Comparison of ENCODE assay signal across 8 cellular contexts in genomic region chrX:15336023-15336413, GRCh38. TPM values are rescaled to one million over a fixed set of nuclear protein-coding genes. Genes with fewer than 3 reads are reported as not detected.
DNase-seq lines count a peak whose midpoint lies in the region; ATAC-seq and TF ChIP-seq lines count a peak whose summit lies in the region.

No MANE protein-coding gene starts in this region.

- intact Hi-C loops in activated naive CD4-positive, alpha-beta T cell treated with anti-CD3 and anti-CD28 coated beads for 36 hours (cut with micrococcal nuclease), result loop anchor here (1.0 to 5.0 kb wide), 8 partner anchors 134 to 1611 kb away; partner anchors contain the start of genes AP1S2, CA5B, CTPS2 and REPS2
- intact Hi-C loops in gastrocnemius medialis (cut with DNase I; ENCODE audit: low total_unique reads), result loop anchor here (10.0 kb wide), 1 partner anchor 159 kb away; the partner anchor contains the start of gene PIR

- H3K4me3 ChIP-seq in right atrium auricular region (peak overlapping the region; percentile 24 to 71), gastrocnemius medialis (peak overlapping the region; percentile 37 to 78 (median 58))

- no peaks in the 10 kb centered on the region for H3K9me3 Mint-ChIP-seq in activated naive CD4-positive, alpha-beta T cell treated with anti-CD3 and anti-CD28 coated beads for 36 hours

- in situ Hi-C loops in gastrocnemius medialis (cut with MboI; ENCODE audit: low sequenced_read_pairs in 4 of 4), result loop anchor here in 1 of 4 donors (25.0 kb wide), 1 partner anchor 151 kb away; the partner anchor contains the start of gene PIR

- no peak for TF ChIP-seq POLR2A in gastrocnemius medialis (IDR thresholded peaks at IDR 0.05)

- H3K4me3 Mint-ChIP-seq in activated naive CD4-positive, alpha-beta T cell treated with anti-CD3 and anti-CD28 coated beads for 36 hours, result peak overlapping the region; percentile 89

- peak; percentile 28 for DNase-seq in NCI-H2171 treated with DMSO at 0.1 percent for 48 hours (lab: John Stamatoyannopoulos, UW)
- no peak for DNase-seq in NCI-H2171 (lab: John Stamatoyannopoulos, UW)
- DNase-seq in NCI-H748 treated with DMSO at 0.1 percent for 48 hours (lab: John Stamatoyannopoulos, UW), result peak; percentile 68
- peak; percentile 78 for DNase-seq in activated naive CD4-positive, alpha-beta T cell treated with anti-CD3 and anti-CD28 coated beads for 36 hours
- no peak for DNase-seq in right atrium auricular region (ENCODE audit: low spot score)
- no peak for DNase-seq in gastrocnemius medialis
- no peak for DNase-seq in ecto neural progenitor cell (ENCODE audit: low spot score)

- peak overlapping the region; percentile 85 for H3K27ac Mint-ChIP-seq in activated naive CD4-positive, alpha-beta T cell treated with anti-CD3 and anti-CD28 coated beads for 36 hours

- no peaks in the 10 kb centered on the region for H3K9me3 ChIP-seq in right atrium auricular region
- H3K9me3 ChIP-seq in gastrocnemius medialis, result no peaks in the 10 kb centered on the region

- H3K27me3 ChIP-seq in right atrium auricular region (no peaks in the 10 kb centered on the region), gastrocnemius medialis (no peaks in the 10 kb centered on the region)

- ATAC-seq in gastrocnemius medialis (peak in 1 of 2 donors; percentile 24), GM18511 (IDR thresholded peaks at IDR 0.05; ENCODE audit: unreplicated experiment) (no peak)

- H3K4me1 ChIP-seq in right atrium auricular region (peaks cover 0 to 5% of the 10 kb centered on the region in 2 donors), gastrocnemius medialis (peaks cover 0 to 13% of the 10 kb centered on the region in 2 donors)

- peaks cover 4% of the 10 kb centered on the region for H3K27me3 Mint-ChIP-seq in activated naive CD4-positive, alpha-beta T cell treated with anti-CD3 and anti-CD28 coated beads for 36 hours (ENCODE audit: low read depth)

- TF ChIP-seq CTCF in right atrium auricular region (IDR thresholded peaks at IDR 0.05), result no peak
- no peak for TF ChIP-seq CTCF in gastrocnemius medialis (IDR thresholded peaks at IDR 0.05 in 4 of 5, conservative IDR thresholded peaks at IDR 0.05 in 1 of 5)

- CTCF ChIA-PET in activated naive CD4-positive, alpha-beta T cell treated with anti-CD3 and anti-CD28 coated beads for 36 hours (lab: Charles Lee), result interaction anchor here (2.7 kb wide), 1 partner anchor 13 kb away, joined by 11 read pairs; no protein-coding TSS in a partner anchor

- H3K27ac ChIP-seq in right atrium auricular region (peak overlapping the region; percentile 43 to 72), gastrocnemius medialis (peak overlapping the region; percentile 56 to 91 (median 89))

- peaks cover 6% of the 10 kb centered on the region for H3K36me3 Mint-ChIP-seq in activated naive CD4-positive, alpha-beta T cell treated with anti-CD3 and anti-CD28 coated beads for 36 hours (ENCODE audit: low read depth)

- peaks cover 12% of the 10 kb centered on the region for H3K4me1 Mint-ChIP-seq in activated naive CD4-positive, alpha-beta T cell treated with anti-CD3 and anti-CD28 coated beads for 36 hours (ENCODE audit: low read depth)

- H3K36me3 ChIP-seq in right atrium auricular region, result no peaks in the 10 kb centered on the region
- no peaks in the 10 kb centered on the region for H3K36me3 ChIP-seq in gastrocnemius medialis

RNA-seq across cellular contexts. Expression of gene PIGA, which starts 0.7 kb away (rescaled TPM):
- 10 to 100 TPM; 26.8 to 28.4 TPM for total RNA-seq in activated naive CD4-positive, alpha-beta T cell treated with anti-CD3 and anti-CD28 coated beads for 36 hours
- total RNA-seq in right atrium auricular region, result 1 to 10 TPM; 2.7 to 2.9 TPM
- total RNA-seq in gastrocnemius medialis, result 1 to 10 TPM; 1.5 to 5.9 (median 3.1) TPM

RNA-seq across cellular contexts. Expression of gene ASB11, which starts 20.6 kb away (rescaled TPM):
- total RNA-seq in activated naive CD4-positive, alpha-beta T cell treated with anti-CD3 and anti-CD28 coated beads for 36 hours, result not detected
- total RNA-seq in right atrium auricular region (100 to 1,000 TPM in 1 of 2 donors, 10 to 100 TPM in 1; 57.1 to 137 TPM), gastrocnemius medialis (10 to 100 TPM; 16.2 to 59.8 (median 47.4) TPM)

RNA-seq across cellular contexts. Expression of gene VEGFD, which starts 48.2 kb away (rescaled TPM):
- total RNA-seq in activated naive CD4-positive, alpha-beta T cell treated with anti-CD3 and anti-CD28 coated beads for 36 hours, result not detected
- total RNA-seq in right atrium auricular region (1 to 10 TPM; 1.6 to 4.9 TPM), gastrocnemius medialis (10 to 100 TPM in 2 of 4 donors, 1 to 10 TPM in 2; 5.1 to 16.8 (median 9.0) TPM)

Comparison
In these comparisons a context has a peak if more than half of its experiments do, and no peak if none do; other contexts are left out.
1. DNase-seq: peak in NCI-H2171 treated with DMSO at 0.1 percent for 48 hours (single experiment), NCI-H748 treated with DMSO at 0.1 percent for 48 hours (single experiment) and activated naive CD4-positive, alpha-beta T cell treated with anti-CD3 and anti-CD28 coated beads for 36 hours (single experiment); none in NCI-H2171 (single experiment), right atrium auricular region (single experiment), gastrocnemius medialis (0 of 2) and ecto neural progenitor cell (single experiment).
2. RNA of gene PIGA, which starts 0.7 kb away (total RNA-seq): 26.8 to 28.4 TPM in activated naive CD4-positive, alpha-beta T cell treated with anti-CD3 and anti-CD28 coated beads for 36 hours; 1.5 to 5.9 TPM in gastrocnemius medialis and 2.7 to 2.9 TPM in right atrium auricular region; every median in the first group is over 4 times any median in the second.
3. RNA of gene ASB11, which starts 20.6 kb away (total RNA-seq): 57.1 to 137 TPM in right atrium auricular region and 16.2 to 59.8 TPM in gastrocnemius medialis; not detected in activated naive CD4-positive, alpha-beta T cell treated with anti-CD3 and anti-CD28 coated beads for 36 hours; every median in the first group is over 10 times any median in the second.